In genomic region chr1:61756773-61757172, GRCh38 we compare ENCODE assay signal across 24 cellular contexts.
"Had no signal": no experiment of that assay in that cellular context is flagged by ENCODE, and none has a peak within 500 bp of the region (broad histone marks: within the 10 kb centered on the region; RNA-seq: fewer than 3 reads in every experiment).

No MANE protein-coding gene starts in this region.

- H3K4me1 ChIP-seq: SJSA1 had no signal

- DNase-seq: IMR-90, Karpas-422, KG1, MG63, NCI-H1092, NCI-H1105 treated with DMSO at 0.1 percent for 48 hours, NCI-H1417 treated with DMSO at 0.1 percent for 48 hours, NCI-H187, NCI-H2029, NCI-H2081 treated with DMSO at 0.1 percent for 48 hours, NCI-H2171, NCI-H226, NCI-H446, NCI-H510A, NCI-H524 treated with DMSO at 0.1 percent for 48 hours, NCI-H69, NCI-H774, Right ventricle myocardium superior, RPMI8226, SIG-M5 had no signal

- H3K9me3 ChIP-seq: MG63, SJSA1 had no signal

- H3K27me3 ChIP-seq: MG63, SJSA1 had no signal

- H3K36me3 ChIP-seq: MG63, SJSA1 had no signal

- H3K27ac ChIP-seq: SJSA1, SK-N-MC had no signal

- FAIRE-seq: HepG2, RCC 7860 had no signal

- ATAC-seq: HepG2 had no signal

- H3K4me3 ChIP-seq: MG63, SJSA1, SK-N-MC had no signal
